ENCODE assay signal across 4 cellular contexts in genomic region chr4:82987519-82987918, GRCh38. TPM values are rescaled to one million over a fixed set of nuclear protein-coding genes. Genes with fewer than 3 reads are reported as not detected.
DNase-seq lines count a peak whose midpoint lies in the region; ATAC-seq, FAIRE-seq and TF ChIP-seq lines count a peak whose summit lies in the region.
"Not testable (repeated sequence)": the region's sequence is repeated elsewhere in the genome, so short reads cannot be mapped to it uniquely, and the experiment has no call there.

No MANE protein-coding gene starts in this region.

- CTCF ChIA-PET in HEK293 (lab: Yijun Ruan, JAX); K562 (lab: Yijun Ruan, JAX; ENCODE audit: low intra/inter-chr PET ratio): not testable (repeated sequence)

- not testable (repeated sequence) for DNase-seq in HFFc6; K562 (ENCODE audit: extremely low read depth in 1 of 4, low spot score in 3 of 4)
- DNase-seq in activated CD4-positive, alpha-beta T cell treated with anti-CD3 and anti-CD28 coated beads, Interleukin-2, amount 10 ng/mL, durations not matched to agents 24 days and 14 days = peak; percentile 41

- H3K79me2 ChIP-seq in K562 (ENCODE audit: control insufficient read depth, insufficient read depth, low read length) = peaks cover 74% of the 10 kb centered on the region

- not testable (repeated sequence) for H3K27me3 ChIP-seq in K562 (ENCODE audit: control insufficient read depth in 2 of 2, insufficient read depth in 2 of 2, low read length in 2 of 2)

- peaks cover 24% of the 10 kb centered on the region for H3K36me3 Mint-ChIP-seq in HFFc6 (ENCODE audit: low read depth)
- H3K36me3 Mint-ChIP-seq in activated CD4-positive, alpha-beta T cell treated with anti-CD3 and anti-CD28 coated beads, Interleukin-2, amount 10 ng/mL, durations not matched to agents 24 days and 14 days (ENCODE audit: low read depth) = peaks cover 24% of the 10 kb centered on the region

- H3K36me3 ChIP-seq in HEK293 (ENCODE audit: control insufficient read depth in 2 of 2, insufficient read depth in 1 of 2, low read length in 2 of 2) = not testable (repeated sequence)
- peaks cover 17% of the 10 kb centered on the region for H3K36me3 ChIP-seq in K562 (ENCODE audit: control insufficient read depth, insufficient read depth, low read length)

- TF ChIP-seq CTCF in HEK293 (tag by site-specific recombination; IDR thresholded peaks at IDR 0.05); HFFc6 (IDR thresholded peaks at IDR 0.05); K562 (IDR thresholded peaks at IDR 0.05 in 2 of 3, conservative IDR thresholded peaks at IDR 0.05 in 1 of 3; ENCODE audit: insufficient read depth in 2 of 3, low read depth in 1 of 3, low read length in 3 of 3): not testable (repeated sequence)

- TF ChIP-seq EP300 in K562 (IDR thresholded peaks at IDR 0.05; ENCODE audit: low read length) = not testable (repeated sequence)

- FAIRE-seq in K562 (lab: Jason Lieb, UNC) = not testable (repeated sequence)

- H3K9me3 Mint-ChIP-seq in HFFc6; activated CD4-positive, alpha-beta T cell treated with anti-CD3 and anti-CD28 coated beads, Interleukin-2, amount 10 ng/mL, durations not matched to agents 24 days and 14 days: not testable (repeated sequence)

- H3K4me3 Mint-ChIP-seq in HFFc6; activated CD4-positive, alpha-beta T cell treated with anti-CD3 and anti-CD28 coated beads, Interleukin-2, amount 10 ng/mL, durations not matched to agents 24 days and 14 days: not testable (repeated sequence)

- POLR2A ChIA-PET in HEK293 (lab: Yijun Ruan, JAX); K562 (lab: Yijun Ruan, JAX): not testable (repeated sequence)

- not testable (repeated sequence) for BruUV-seq in K562 (replicated peaks; lab: Mats Ljungman, UMichigan)

- H3K9ac ChIP-seq in K562 (ENCODE audit: insufficient read depth in 1 of 2, low read depth in 2 of 2, low read length in 2 of 2) = not testable (repeated sequence)

- not testable (repeated sequence) for H2AFZ ChIP-seq in K562 (ENCODE audit: low read depth, low read length)

- not testable (repeated sequence) for H3K27ac ChIP-seq in HEK293 (ENCODE audit: extremely low read depth, low read depth, low read length); K562 (ENCODE audit: extremely low read depth, low read depth, low read length)

- not testable (repeated sequence) for H3K4me1 ChIP-seq in HEK293 (ENCODE audit: control insufficient read depth, insufficient read depth, low read length)
- peaks cover 6 to 10% of the 10 kb centered on the region in 2 experiments; a peak in 3 of 5 replicates for H3K4me1 ChIP-seq in K562 (replicated peaks in 1 of 2; ENCODE audit: control insufficient read depth in 2 of 2, insufficient read depth in 2 of 2, low read length in 2 of 2)

- not testable (repeated sequence) for H3K4me3 ChIP-seq in HEK293 (ENCODE audit: low read depth, low read length); K562

- not testable (repeated sequence) for H4K20me1 ChIP-seq in K562 (replicated peaks; ENCODE audit: control insufficient read depth, insufficient read depth, low read length)

- H3K4me1 Mint-ChIP-seq in HFFc6 (ENCODE audit: low read depth) = peaks cover 47% of the 10 kb centered on the region
- H3K4me1 Mint-ChIP-seq in activated CD4-positive, alpha-beta T cell treated with anti-CD3 and anti-CD28 coated beads, Interleukin-2, amount 10 ng/mL, durations not matched to agents 24 days and 14 days = peaks cover 37% of the 10 kb centered on the region

- in situ Hi-C loops in K562 (cut with MboI) = not testable (repeated sequence)

- H3K27me3 Mint-ChIP-seq in HFFc6 (ENCODE audit: insufficient read depth); activated CD4-positive, alpha-beta T cell treated with anti-CD3 and anti-CD28 coated beads, Interleukin-2, amount 10 ng/mL, durations not matched to agents 24 days and 14 days: not testable (repeated sequence)

- H3K4me2 ChIP-seq in K562 (ENCODE audit: insufficient read depth, low read length) = not testable (repeated sequence)

- not testable (repeated sequence) for H3K9me3 ChIP-seq in HEK293 (ENCODE audit: control insufficient read depth, insufficient read depth, low read depth, low read length); K562 (replicated peaks; ENCODE audit: control insufficient read depth, insufficient read depth, low read depth, low read length)

- H3K27ac Mint-ChIP-seq in HFFc6 = peak overlapping the region; percentile 85
- H3K27ac Mint-ChIP-seq in activated CD4-positive, alpha-beta T cell treated with anti-CD3 and anti-CD28 coated beads, Interleukin-2, amount 10 ng/mL, durations not matched to agents 24 days and 14 days = not testable (repeated sequence)

- not testable (repeated sequence) for H3K9me1 ChIP-seq in K562 (ENCODE audit: control insufficient read depth, insufficient read depth, low read length)

- not testable (repeated sequence) for ATAC-seq in K562

- intact Hi-C loops in activated CD4-positive, alpha-beta T cell treated with anti-CD3 and anti-CD28 coated beads, Interleukin-2, amount 10 ng/mL, durations not matched to agents 24 days and 14 days (cut with micrococcal nuclease); K562 (cut with micrococcal nuclease): not testable (repeated sequence)

- TF ChIP-seq POLR2A in K562 (conservative IDR thresholded peaks at IDR 0.05) = not testable (repeated sequence)

- TF ChIP-seq RAD21 in K562 (CRISPR knock-in tag; conservative IDR thresholded peaks at IDR 0.05 in 1 of 2, IDR thresholded peaks at IDR 0.05 in 1 of 2) = not testable (repeated sequence)

TF ChIP-seq in HEK293, 187 proteins besides CTCF, POLR2A, EP300 and RAD21 (continues in another document):
- 0 out of 2 replicates have a peak, but pooled peaks have one; percentile 25 for TF ChIP-seq ZNF580 (tag by site-specific recombination; IDR thresholded peaks at IDR 0.05)
- TF ChIP-seq ZNF146 (tag by site-specific recombination; IDR thresholded peaks at IDR 0.05) = peak; percentile 88

TF ChIP-seq in K562, 482 proteins besides CTCF, POLR2A, EP300 and RAD21:
- peak; percentile 85 for TF ChIP-seq ZNF146 (CRISPR knock-in tag; IDR thresholded peaks at IDR 0.05; ENCODE audit: unreplicated experiment)

RNA-seq across cellular contexts. Expression of gene LIN54, which starts 23.1 kb away (rescaled TPM):
- 10 to 100 TPM; 13.8 to 20.5 (median 18.6) TPM for total RNA-seq in HFFc6 (2021; fragmentation: NEBNext Ultra II Directional; extraction: Animal tissue kit (Norgen Biotek cat#: 25700))
- total RNA-seq in activated CD4-positive, alpha-beta T cell treated with anti-CD3 and anti-CD28 coated beads, Interleukin-2, amount 10 ng/mL, durations not matched to agents 24 days and 14 days = 25.4 and 28.8 TPM in 2 replicates
- total RNA-seq in K562 (2011; cell fraction: chromatin; rRNA removed; ENCODE audit: low replicate concordance) = 32.4 and 47.9 TPM in 2 replicates
- 13.2 and 15.8 TPM in 2 replicates for total RNA-seq in K562 (2011; cell fraction: nucleolus; rRNA removed)
- 21.3 and 40.8 TPM in 2 replicates for total RNA-seq in K562 (2011; cell fraction: nucleoplasm; rRNA removed)
- total RNA-seq in K562 (2014; rRNA removed) (14.3 and 15.4 TPM in 2 replicates), K562 (2014; rRNA removed; fragmentation: Illumina TruSeq; extraction: Trizol) (19.4 and 22.2 TPM in 2 replicates), K562 (2015; rRNA removed; fragmentation: Illumina TruSeq; extraction: Trizol) (21.4 and 22.5 TPM in 2 replicates), K562 (2021) (15.8 and 17.7 TPM in 2 replicates)
- polyA plus RNA-seq in K562 (2011; rRNA removed) (17.3 and 22.2 TPM in 2 replicates), K562 (2014; fragmentation: Illumina TruSeq; extraction: Trizol) (15.4 and 16.8 TPM in 2 replicates), K562 (2014; fragmentation: Nextera tagmentation; extraction: Ambion mirVana) (1 to 10 TPM; 2.2 to 2.5 TPM), K562 (2014; rRNA removed) (11.6 and 13.7 TPM in 2 replicates)
- polyA plus RNA-seq in K562 (2011; cell fraction: cytosol; rRNA removed) = 12.6 and 13.5 TPM in 2 replicates
- polyA plus RNA-seq in K562 (2011; cell fraction: nucleus; rRNA removed) = 11.7 and 11.9 TPM in 2 replicates
- 9.6 and 9.8 TPM in 2 replicates for polyA plus RNA-seq in K562 (2012)
- 53.0 and 63.6 TPM in 2 replicates for polyA minus RNA-seq in K562 (2011; rRNA and poly(A)+ RNA removed)
- 11.9 and 15.4 TPM in 2 replicates for polyA minus RNA-seq in K562 (2011; cell fraction: cytosol; rRNA and poly(A)+ RNA removed)
- 17.5 and 23.4 TPM in 2 replicates for polyA minus RNA-seq in K562 (2011; cell fraction: nucleus; rRNA and poly(A)+ RNA removed)

RNA-seq across cellular contexts. Expression of gene COPS4, which starts 47.5 kb away (rescaled TPM):
- total RNA-seq in HFFc6 (2021; fragmentation: NEBNext Ultra II Directional; extraction: Animal tissue kit (Norgen Biotek cat#: 25700)) = 10 to 100 TPM; 56.4 to 73.6 (median 69.2) TPM
- 36.5 and 37.5 TPM in 2 replicates for total RNA-seq in activated CD4-positive, alpha-beta T cell treated with anti-CD3 and anti-CD28 coated beads, Interleukin-2, amount 10 ng/mL, durations not matched to agents 24 days and 14 days
- 19.1 and 28.5 TPM in 2 replicates for total RNA-seq in K562 (2011; cell fraction: chromatin; rRNA removed; ENCODE audit: low replicate concordance)
- 9.5 and 12.2 TPM in 2 replicates for total RNA-seq in K562 (2011; cell fraction: nucleolus; rRNA removed)
- total RNA-seq in K562 (2011; cell fraction: nucleoplasm; rRNA removed) = 18.7 and 26.3 TPM in 2 replicates
- total RNA-seq in K562 (2014; rRNA removed) (46.6 and 67.8 TPM in 2 replicates), K562 (2014; rRNA removed; fragmentation: Illumina TruSeq; extraction: Trizol) (69.9 and 76.0 TPM in 2 replicates), K562 (2015; rRNA removed; fragmentation: Illumina TruSeq; extraction: Trizol) (67.9 and 70.9 TPM in 2 replicates), K562 (2021) (44.7 and 48.6 TPM in 2 replicates)
- polyA plus RNA-seq in K562 (2011; rRNA removed) (59.4 and 77.9 TPM in 2 replicates), K562 (2014; fragmentation: Illumina TruSeq; extraction: Trizol) (82.4 and 82.7 TPM in 2 replicates), K562 (2014; fragmentation: Nextera tagmentation; extraction: Ambion mirVana) (100 to 1,000 TPM; 171 to 180 TPM), K562 (2014; rRNA removed) (57.5 and 78.4 TPM in 2 replicates)
- polyA plus RNA-seq in K562 (2011; cell fraction: cytosol; rRNA removed) = 36.8 and 37.1 TPM in 2 replicates
- 14.8 and 20.0 TPM in 2 replicates for polyA plus RNA-seq in K562 (2011; cell fraction: nucleus; rRNA removed)
- 49.8 and 86.2 TPM in 2 replicates for polyA plus RNA-seq in K562 (2012)
- polyA minus RNA-seq in K562 (2011; rRNA and poly(A)+ RNA removed) = 67.7 and 73.6 TPM in 2 replicates
- 13.8 and 21.3 TPM in 2 replicates for polyA minus RNA-seq in K562 (2011; cell fraction: cytosol; rRNA and poly(A)+ RNA removed)
- 13.3 and 22.9 TPM in 2 replicates for polyA minus RNA-seq in K562 (2011; cell fraction: nucleus; rRNA and poly(A)+ RNA removed)
